ENCODE assay signal across 7 cellular contexts in the genomic region with DNA sequence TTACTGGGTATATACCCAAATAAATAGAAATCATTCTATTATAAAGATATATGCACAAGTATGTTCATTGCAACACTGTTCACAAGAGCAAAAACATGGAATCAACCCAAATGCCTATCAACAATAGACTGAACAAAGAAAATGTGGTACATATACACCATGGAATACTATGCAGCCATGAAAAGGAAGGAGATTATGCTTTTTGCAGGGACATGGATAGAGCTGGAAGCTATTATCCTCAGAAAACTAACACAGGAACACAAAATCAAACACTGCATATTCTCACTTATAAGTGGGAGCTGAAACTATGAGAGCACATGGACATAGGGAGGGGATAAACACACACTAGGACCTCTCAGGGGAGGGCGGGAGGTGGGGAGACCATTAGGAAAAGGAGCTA.
"Had no signal": no experiment of that assay in that cellular context is flagged by ENCODE, and none has a peak within 500 bp of the region (broad histone marks: within the 10 kb centered on the region; RNA-seq: fewer than 3 reads in every experiment).

No MANE protein-coding gene starts in this region.

- ATAC-seq: HCT116, HepG2 had no signal

- DNase-seq: GM23248, GOT3, H7, KG1 had no signal

- H3K9ac ChIP-seq: GM23248 had no signal

- H3K36me3 ChIP-seq: HAP-1 had no signal

- FAIRE-seq: HepG2 had no signal

- H3K9me3 ChIP-seq: HAP-1 had no signal

- H2AFZ ChIP-seq: GM23248 had no signal

- H3K27ac ChIP-seq: GM23248 had no signal

- H3K4me3 ChIP-seq: GM23248, HAP-1 had no signal
